In genomic region chr3:143375698-143376097, GRCh38 we compare ENCODE assay signal across 33 cellular contexts.
"Had no signal": no experiment of that assay in that cellular context is flagged by ENCODE, and none has a peak within 500 bp of the region (broad histone marks: within the 10 kb centered on the region; RNA-seq: fewer than 3 reads in every experiment).

No MANE protein-coding gene starts in this region.

- H3K36me3 Mint-ChIP-seq: activated naive CD8-positive, alpha-beta T cell treated with anti-CD3 and anti-CD28 coated beads for 36 hours; WTC11 had no signal

- H3K9me3 ChIP-seq: adrenal gland, body of pancreas, colonic mucosa, gastrocnemius medialis, heart left ventricle had no signal

- DNase-seq: activated CD4-positive, alpha-beta T cell treated with anti-CD3 and anti-CD28 coated beads for 1 hour; activated CD4-positive, alpha-beta T cell treated with anti-CD3 and anti-CD28 coated beads for 4 hours; activated CD4-positive, alpha-beta T cell treated with anti-CD3 and anti-CD28 coated beads, Interleukin-2, amount 10 ng/mL, durations not matched to agents 7 days and 5 days; activated CD4-positive, alpha-beta T cell treated with anti-CD3 and anti-CD28 coated beads, Interleukin-2, amount 50 U/mL, for 4 hours; activated CD8-positive, alpha-beta memory T cell treated with anti-CD3 and anti-CD28 coated beads for 24 hours; activated CD8-positive, alpha-beta T cell treated with anti-CD3 and anti-CD28 coated beads for 36 hours; activated effector memory CD4-positive, alpha-beta T cell treated with anti-CD3 and anti-CD28 coated beads, Interleukin-2, amount 50 U/mL, for 16 hours; activated naive CD4-positive, alpha-beta T cell treated with anti-CD3 and anti-CD28 coated beads for 36 hours; activated naive CD8-positive, alpha-beta T cell treated with anti-CD3 and anti-CD28 coated beads for 36 hours; activated naive CD8-positive, alpha-beta T cell treated with anti-CD3 and anti-CD28 coated beads, Interleukin-2, amount 50 U/mL, for 24 hours; activated T-cell treated with anti-CD3 and anti-CD28 coated beads, Interleukin-2, amount 50 U/mL, for 48 hours; adrenal gland; amygdala; aorta; body of pancreas; central memory CD4-positive, alpha-beta T cell; cerebellar nuclear complex; colonic mucosa; effector CD8-positive, alpha-beta T cell; foreskin fibroblast; gastrocnemius medialis; glutamatergic neuron; heart left ventricle; T-helper 2 cell had no signal

- H3K4me1 ChIP-seq: adrenal gland, body of pancreas, colonic mucosa, gastrocnemius medialis, heart left ventricle had no signal

- H3K9me3 Mint-ChIP-seq: activated CD8-positive, alpha-beta T cell treated with anti-CD3 and anti-CD28 coated beads for 36 hours; activated naive CD4-positive, alpha-beta T cell treated with anti-CD3 and anti-CD28 coated beads for 36 hours; activated naive CD8-positive, alpha-beta T cell treated with anti-CD3 and anti-CD28 coated beads for 36 hours; activated T-helper 1 cell treated with anti-CD3 and anti-CD28 coated beads, Interleukin-12 subunit alpha, Interleukin-12 subunit beta, Interleukin-2, Interleukin-4 antibody, amounts not matched to agents 30 ng/mL and 10 ng/mL and 1 ng/mL, durations not matched to agents 14 hours and 24 hours and 36 hours had no signal

- ATAC-seq: activated CD8-positive, alpha-beta T cell treated with anti-CD3 and anti-CD28 coated beads for 36 hours; activated naive CD8-positive, alpha-beta T cell treated with anti-CD3 and anti-CD28 coated beads, Interleukin-2, amount 50 U/mL, for 24 hours; body of pancreas; esophagus mucosa; gastrocnemius medialis; heart left ventricle; WTC11 had no signal

- H3K4me3 Mint-ChIP-seq: activated CD4-positive, alpha-beta T cell treated with anti-CD3 and anti-CD28 coated beads, Interleukin-2, amount 10 ng/mL, durations not matched to agents 7 days and 5 days; activated CD8-positive, alpha-beta T cell treated with anti-CD3 and anti-CD28 coated beads for 36 hours; activated naive CD4-positive, alpha-beta T cell treated with anti-CD3 and anti-CD28 coated beads for 36 hours; activated naive CD4-positive, alpha-beta T cell treated with anti-CD3 and anti-CD28 coated beads, Interleukin-2, amount 50 U/mL, for 24 hours; activated naive CD8-positive, alpha-beta T cell treated with anti-CD3 and anti-CD28 coated beads for 36 hours; activated naive CD8-positive, alpha-beta T cell treated with anti-CD3 and anti-CD28 coated beads, Interleukin-2, amount 50 U/mL, for 24 hours; activated T-helper 1 cell treated with anti-CD3 and anti-CD28 coated beads, Interleukin-12 subunit alpha, Interleukin-12 subunit beta, Interleukin-2, Interleukin-4 antibody, amounts not matched to agents 30 ng/mL and 10 ng/mL and 1 ng/mL, durations not matched to agents 14 hours and 24 hours and 36 hours; WTC11 had no signal

- H3K27ac ChIP-seq: adrenal gland, body of pancreas, cardiac muscle cell, colonic mucosa, gastrocnemius medialis, heart left ventricle, VCaP had no signal

- H3K27me3 Mint-ChIP-seq: activated CD4-positive, alpha-beta T cell treated with anti-CD3 and anti-CD28 coated beads, Interleukin-2, amount 10 ng/mL, durations not matched to agents 7 days and 5 days; activated CD8-positive, alpha-beta T cell treated with anti-CD3 and anti-CD28 coated beads for 36 hours; activated naive CD4-positive, alpha-beta T cell treated with anti-CD3 and anti-CD28 coated beads, Interleukin-2, amount 50 U/mL, for 24 hours; activated naive CD8-positive, alpha-beta T cell treated with anti-CD3 and anti-CD28 coated beads for 36 hours; activated naive CD8-positive, alpha-beta T cell treated with anti-CD3 and anti-CD28 coated beads, Interleukin-2, amount 50 U/mL, for 24 hours had no signal

- H3K27ac Mint-ChIP-seq: activated CD4-positive, alpha-beta T cell treated with anti-CD3 and anti-CD28 coated beads, Interleukin-2, amount 10 ng/mL, durations not matched to agents 7 days and 5 days; activated CD8-positive, alpha-beta T cell treated with anti-CD3 and anti-CD28 coated beads for 36 hours; activated naive CD4-positive, alpha-beta T cell treated with anti-CD3 and anti-CD28 coated beads for 36 hours; activated naive CD4-positive, alpha-beta T cell treated with anti-CD3 and anti-CD28 coated beads, Interleukin-2, amount 50 U/mL, for 24 hours; activated naive CD8-positive, alpha-beta T cell treated with anti-CD3 and anti-CD28 coated beads for 36 hours; activated naive CD8-positive, alpha-beta T cell treated with anti-CD3 and anti-CD28 coated beads, Interleukin-2, amount 50 U/mL, for 24 hours; activated T-helper 1 cell treated with anti-CD3 and anti-CD28 coated beads, Interleukin-12 subunit alpha, Interleukin-12 subunit beta, Interleukin-2, Interleukin-4 antibody, amounts not matched to agents 30 ng/mL and 10 ng/mL and 1 ng/mL, durations not matched to agents 14 hours and 24 hours and 36 hours; activated T-helper 2 cell treated with anti-CD3 and anti-CD28 coated beads, Interferon-gamma antibody, Interleukin-2, Interleukin-4, amounts not matched to agents 10 μg/mL and 5 μg/mL and 100 μg/mL, durations not matched to agents 14 hours and 24 hours and 36 hours; WTC11 had no signal

- FAIRE-seq: endometrium, endothelial cell of umbilical vein had no signal

- H3K36me3 ChIP-seq: adrenal gland, cardiac muscle cell, colonic mucosa, gastrocnemius medialis, heart left ventricle had no signal

- H3K27me3 ChIP-seq: adrenal gland, body of pancreas, cardiac muscle cell, colonic mucosa, gastrocnemius medialis, heart left ventricle had no signal

- H3K4me3 ChIP-seq: adrenal gland, body of pancreas, cardiac muscle cell, colonic mucosa, gastrocnemius medialis, heart left ventricle had no signal
